In the genomic region with DNA sequence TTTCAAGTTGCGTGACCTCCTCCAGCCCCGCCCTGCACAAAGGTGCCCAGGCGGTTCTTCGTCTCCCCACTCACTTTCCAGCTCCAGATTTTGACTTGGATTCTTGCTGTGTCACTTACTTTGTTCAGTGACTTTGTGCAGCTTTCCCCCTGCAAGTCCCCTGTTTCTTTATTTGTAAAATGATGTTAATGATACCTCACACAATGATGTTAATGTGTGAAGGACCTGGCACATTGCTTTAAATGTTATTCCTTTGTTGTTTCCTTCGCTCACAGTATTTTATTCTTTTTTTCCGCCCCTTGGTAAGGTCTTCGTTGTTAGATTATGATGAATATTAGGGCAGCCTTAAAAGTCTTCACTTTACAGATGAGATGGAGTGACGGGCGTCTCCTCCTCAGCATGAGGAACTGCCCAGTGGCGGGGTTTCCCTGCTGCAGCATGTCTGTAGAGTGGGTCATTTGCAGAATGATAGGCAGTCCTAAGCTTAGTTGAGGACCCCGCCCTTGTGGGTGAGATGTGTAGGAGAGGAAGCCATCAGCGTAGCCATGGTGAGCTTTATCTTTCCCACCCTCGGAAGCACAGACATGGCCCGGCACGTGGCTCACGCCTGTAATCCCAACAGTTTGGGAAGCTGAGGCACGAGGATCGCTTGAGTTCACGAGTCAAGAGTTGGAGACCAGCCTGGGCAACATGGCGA, we compare ENCODE assay signal across 1 cellular context.
TF ChIP-seq lines count a peak whose summit lies in the region.

No MANE protein-coding gene starts in this region.

TF ChIP-seq in GM12878, 131 proteins besides CTCF, POLR2A, EP300 and RAD21 (continued from another document):
- TF ChIP-seq PKNOX1 (IDR thresholded peaks at IDR 0.05) (peak; percentile 88), SPI1 (IDR thresholded peaks at IDR 0.05; ENCODE audit: borderline replicate concordance, insufficient read depth, low read depth, low read length) (peak; percentile 74), MXI1 (IDR thresholded peaks at IDR 0.05; ENCODE audit: low read depth, low read length) (peak; percentile 55; the same call in 1 of the 2 replicates), PBX3 (IDR thresholded peaks at IDR 0.05; ENCODE audit: insufficient replicate concordance, low read depth, low read length) (peak; percentile 37), HDAC6 (IDR thresholded peaks at IDR 0.05; ENCODE audit: unreplicated experiment) (no peak), BACH1 (IDR thresholded peaks at IDR 0.05; ENCODE audit: borderline replicate concordance) (no peak)
